ENCODE assay signal across 31 cellular contexts in genomic region chr20:18571578-18571977, GRCh38. TPM values are rescaled to one million over a fixed set of nuclear protein-coding genes. Genes with fewer than 3 reads are reported as not detected.
DNase-seq lines count a peak whose midpoint lies in the region; ATAC-seq, FAIRE-seq and TF ChIP-seq lines count a peak whose summit lies in the region.
"Had no signal": no experiment of that assay in that cellular context is flagged by ENCODE, and none has a peak within 500 bp of the region (broad histone marks: within the 10 kb centered on the region; RNA-seq: fewer than 3 reads in every experiment).

No MANE protein-coding gene starts in this region.

- H3K36me3 Mint-ChIP-seq in stimulated activated naive CD8-positive, alpha-beta T cell treated with anti-CD3 and anti-CD28 coated beads, Interleukin-15, Interleukin-2, amounts not matched to agents 100 ng/mL and 50 ng/mL, for 24 hours (ENCODE audit: low read depth): peaks cover 29% of the 10 kb centered on the region
- peaks cover 3% of the 10 kb centered on the region for H3K36me3 Mint-ChIP-seq in astrocyte (ENCODE audit: low read depth, unreplicated experiment)

- no peak for TF ChIP-seq CTCF in OCI-LY7 (conservative IDR thresholded peaks at IDR 0.05; ENCODE audit: low read length)
- TF ChIP-seq CTCF in astrocyte (IDR thresholded peaks at IDR 0.05; ENCODE audit: insufficient read depth, low read depth, low read length): no peak
- TF ChIP-seq CTCF in tibial artery (IDR thresholded peaks at IDR 0.05): no peak

- no peak overlapping the region for H2AFZ ChIP-seq in OCI-LY7 (ENCODE audit: low read length)
- no peak overlapping the region for H2AFZ ChIP-seq in astrocyte (ENCODE audit: low read depth, low read length)

- H3K27ac Mint-ChIP-seq in stimulated activated naive CD8-positive, alpha-beta T cell treated with anti-CD3 and anti-CD28 coated beads, Interleukin-15, Interleukin-2, amounts not matched to agents 100 ng/mL and 50 ng/mL, for 24 hours: peak overlapping the region; percentile 86
- H3K27ac Mint-ChIP-seq in stimulated activated naive CD8-positive, alpha-beta T cell treated with anti-CD3 and anti-CD28 coated beads, Interleukin-15, amount 100 ng/mL, for 72 hours: no peak overlapping the region
- peak overlapping the region; percentile 49 for H3K27ac Mint-ChIP-seq in astrocyte (ENCODE audit: unreplicated experiment)

- no peaks in the 10 kb centered on the region for H3K27me3 Mint-ChIP-seq in stimulated activated naive CD8-positive, alpha-beta T cell treated with anti-CD3 and anti-CD28 coated beads, Interleukin-15, Interleukin-2, amounts not matched to agents 100 ng/mL and 50 ng/mL, for 24 hours
- no peaks in the 10 kb centered on the region for H3K27me3 Mint-ChIP-seq in stimulated activated naive CD8-positive, alpha-beta T cell treated with anti-CD3 and anti-CD28 coated beads, Interleukin-15, amount 100 ng/mL, for 72 hours
- H3K27me3 Mint-ChIP-seq in astrocyte (ENCODE audit: low read depth, unreplicated experiment): no peaks in the 10 kb centered on the region
- H3K27me3 Mint-ChIP-seq: B cell had no signal

- no peak for DNase-seq in stimulated activated naive CD8-positive, alpha-beta T cell treated with anti-CD3 and anti-CD28 coated beads, Interleukin-15, amount 100 ng/mL, for 72 hours
- DNase-seq in OCI-LY7 (ENCODE audit: low spot score) (peak; percentile 13), astrocyte (ENCODE audit: low read depth) (no peak), tibial artery (no peak), GDM1 (lab: John Stamatoyannopoulos, UW) (no peak), iPS-NIHi7 (ENCODE audit: extremely low spot score) (no peak)
- DNase-seq: activated gamma-delta T cell treated with Interleukin-2 at 50 U/mL for 16 hours; activated T-cell treated with anti-CD3 and anti-CD28 coated beads for 4 hours; adrenal gland; brain microvascular endothelial cell; COR-L47; effector CD4-positive, alpha-beta T cell; HCEC 1CT; islet precursor cell; KG1; left ventricle myocardium inferior; MM.1S; NCI-H146; SJCRH30; stimulated activated CD8-positive, alpha-beta memory T cell treated with anti-CD3 and anti-CD28 coated beads, Interleukin-4, amount 100 ng/mL, for 48 hours; T-helper 1 cell; trophoblast cell had no signal

- H3K36me3 ChIP-seq in OCI-LY7 (ENCODE audit: insufficient read depth, low read length): peaks cover 28% of the 10 kb centered on the region
- H3K36me3 ChIP-seq in astrocyte (ENCODE audit: insufficient read depth, low read length): peaks cover 6% of the 10 kb centered on the region
- H3K36me3 ChIP-seq in tibial artery: peaks cover 18 to 34% (median 24%) of the 10 kb centered on the region in 3 donors

- POLR2A ChIA-PET in OCI-LY7 (lab: Charles Lee): interaction anchor here (0.9 kb wide), 2 partner anchors 8 to 65 kb away, joined by 4 read pairs; no protein-coding TSS in a partner anchor

- no peaks in the 10 kb centered on the region for H3K9me2 ChIP-seq in OCI-LY7 (ENCODE audit: insufficient read depth, low read length)

- no peak for FAIRE-seq in astrocyte (lab: Jason Lieb, UNC)
- FAIRE-seq: A549, GM18507, HTR-8/SVneo, TTC549 had no signal

- no peak overlapping the region for H3K4me3 Mint-ChIP-seq in stimulated activated naive CD8-positive, alpha-beta T cell treated with anti-CD3 and anti-CD28 coated beads, Interleukin-15, Interleukin-2, amounts not matched to agents 100 ng/mL and 50 ng/mL, for 24 hours
- no peak overlapping the region for H3K4me3 Mint-ChIP-seq in stimulated activated naive CD8-positive, alpha-beta T cell treated with anti-CD3 and anti-CD28 coated beads, Interleukin-15, amount 100 ng/mL, for 72 hours
- no peak overlapping the region for H3K4me3 Mint-ChIP-seq in astrocyte (ENCODE audit: unreplicated experiment)
- H3K4me3 Mint-ChIP-seq: B cell had no signal

- no peaks in the 10 kb centered on the region for H3K9me3 ChIP-seq in OCI-LY7 (ENCODE audit: low read length)
- H3K9me3 ChIP-seq in astrocyte (ENCODE audit: insufficient read depth, low read depth, low read length): no peaks in the 10 kb centered on the region
- H3K9me3 ChIP-seq in tibial artery: no peaks in the 10 kb centered on the region
- H3K9me3 ChIP-seq: A549, adrenal gland, left ventricle myocardium inferior, SJCRH30 had no signal

- H3K4me1 ChIP-seq in OCI-LY7 (ENCODE audit: insufficient read depth, low read length, poor library complexity, severe bottlenecking) (peaks cover 11% of the 10 kb centered on the region), astrocyte (ENCODE audit: insufficient read depth, low read length) (peaks cover 3% of the 10 kb centered on the region), tibial artery (peaks cover 0 to 12% (median 5%) of the 10 kb centered on the region in 4 donors)
- H3K4me1 ChIP-seq: SJCRH30 had no signal

- peaks cover 3% of the 10 kb centered on the region for H3K9me3 Mint-ChIP-seq in stimulated activated naive CD8-positive, alpha-beta T cell treated with anti-CD3 and anti-CD28 coated beads, Interleukin-15, Interleukin-2, amounts not matched to agents 100 ng/mL and 50 ng/mL, for 24 hours
- H3K9me3 Mint-ChIP-seq in stimulated activated naive CD8-positive, alpha-beta T cell treated with anti-CD3 and anti-CD28 coated beads, Interleukin-15, amount 100 ng/mL, for 72 hours: peaks cover 4 to 11% of the 10 kb centered on the region in 2 donors
- H3K9me3 Mint-ChIP-seq in astrocyte (ENCODE audit: unreplicated experiment): no peaks in the 10 kb centered on the region

- H3K4me1 Mint-ChIP-seq in stimulated activated naive CD8-positive, alpha-beta T cell treated with anti-CD3 and anti-CD28 coated beads, Interleukin-15, Interleukin-2, amounts not matched to agents 100 ng/mL and 50 ng/mL, for 24 hours (ENCODE audit: low read depth): peaks cover 27% of the 10 kb centered on the region
- H3K4me1 Mint-ChIP-seq in stimulated activated naive CD8-positive, alpha-beta T cell treated with anti-CD3 and anti-CD28 coated beads, Interleukin-15, amount 100 ng/mL, for 72 hours: peaks cover 18% of the 10 kb centered on the region
- H3K4me1 Mint-ChIP-seq in astrocyte (ENCODE audit: low read depth, unreplicated experiment): no peaks in the 10 kb centered on the region

- ATAC-seq in stimulated activated naive CD8-positive, alpha-beta T cell treated with anti-CD3 and anti-CD28 coated beads, Interleukin-15, amount 100 ng/mL, for 72 hours: no peak
- ATAC-seq in HG03135 (IDR thresholded peaks at IDR 0.05; ENCODE audit: unreplicated experiment): no peak
- ATAC-seq: A549 had no signal

- H3K4me2 ChIP-seq in OCI-LY7 (ENCODE audit: low read length) (peak overlapping the region; percentile 1; the same call in 1 of the 2 replicates), astrocyte (ENCODE audit: low read length) (no peak overlapping the region)
- H3K4me2 ChIP-seq: A549 had no signal

- peaks cover 21% of the 10 kb centered on the region for H3K79me2 ChIP-seq in OCI-LY7 (ENCODE audit: insufficient read depth, low read depth, low read length)
- H3K79me2 ChIP-seq in astrocyte (ENCODE audit: insufficient read depth, low read length): peaks cover 18% of the 10 kb centered on the region

- H3K27me3 ChIP-seq in astrocyte (ENCODE audit: insufficient read depth, low read length) (no peaks in the 10 kb centered on the region), tibial artery (no peaks in the 10 kb centered on the region)
- H3K27me3 ChIP-seq: adrenal gland, brain microvascular endothelial cell, SJCRH30 had no signal

- H4K20me1 ChIP-seq in OCI-LY7 (ENCODE audit: insufficient read depth, low read length): no peaks in the 10 kb centered on the region
- H4K20me1 ChIP-seq in astrocyte (ENCODE audit: insufficient read depth, low read length): no peaks in the 10 kb centered on the region

- intact Hi-C loops in OCI-LY7 (cut with micrococcal nuclease; ENCODE audit: unreplicated experiment) (no loop called here), tibial artery (cut with DNase I; ENCODE audit: low total_unique reads) (no loop called here)

- H3K4me3 ChIP-seq in OCI-LY7 (ENCODE audit: low read depth, low read length, poor library complexity, severe bottlenecking): no peak overlapping the region
- no peak overlapping the region for H3K4me3 ChIP-seq in astrocyte (ENCODE audit: insufficient read depth, low read depth, low read length)
- no peak overlapping the region for H3K4me3 ChIP-seq in tibial artery
- H3K4me3 ChIP-seq: A549, adrenal gland, left ventricle myocardium inferior, SJCRH30, skin epidermis had no signal

- H3K9ac ChIP-seq in astrocyte (ENCODE audit: low read length): no peak overlapping the region

- H3K27ac ChIP-seq in OCI-LY7 (ENCODE audit: low read depth, low read length, poor library complexity, severe bottlenecking): no peak overlapping the region
- no peak overlapping the region for H3K27ac ChIP-seq in astrocyte (ENCODE audit: low read depth, low read length)
- H3K27ac ChIP-seq in tibial artery: no peak overlapping the region
- H3K27ac ChIP-seq: A549, brain microvascular endothelial cell, epithelial cell of prostate, left ventricle myocardium inferior, SJCRH30 had no signal

- CTCF ChIA-PET in OCI-LY7 (lab: Charles Lee; ENCODE audit: unreplicated experiment): no interaction called here

- BruUV-seq in OCI-LY7 (replicated peaks; lab: Mats Ljungman, UMichigan): no TSS peak

RNA-seq across cellular contexts. Expression of gene SMIM26, which starts 4.3 kb away (rescaled TPM):
- total RNA-seq in OCI-LY7 (2014; rRNA removed; shearing (Covaris generic)): 124 and 161 TPM in 2 replicates
- total RNA-seq in OCI-LY7 (2022) (71.2 and 91.0 TPM in 2 replicates), astrocyte (51.3 and 56.9 TPM in 2 replicates)

RNA-seq across cellular contexts. Expression of gene DTD1, which starts 16.3 kb away (rescaled TPM):
- total RNA-seq in OCI-LY7 (2014; rRNA removed; shearing (Covaris generic)): 27.6 and 35.3 TPM in 2 replicates
- 43.0 and 47.8 TPM in 2 replicates for total RNA-seq in OCI-LY7 (2022)
- 38.1 and 40.5 TPM in 2 replicates for total RNA-seq in astrocyte

Comparison
In these comparisons a context has a peak if more than half of its experiments do, and no peak if none do; other contexts are left out.
1. H3K27ac Mint-ChIP-seq: peak in stimulated activated naive CD8-positive, alpha-beta T cell treated with anti-CD3 and anti-CD28 coated beads, Interleukin-15, Interleukin-2, amounts not matched to agents 100 ng/mL and 50 ng/mL, for 24 hours (single experiment) and astrocyte (single experiment); none in stimulated activated naive CD8-positive, alpha-beta T cell treated with anti-CD3 and anti-CD28 coated beads, Interleukin-15, amount 100 ng/mL, for 72 hours (0 of 2).